Comparison of ENCODE assay signal across 19 cellular contexts in genomic region chr2:105847056-105847455, GRCh38.
A peak's percentile ranks its signal among the peaks of the same experiment; 100 is the strongest.
DNase-seq lines count a peak whose midpoint lies in the region; ATAC-seq, FAIRE-seq and TF ChIP-seq lines count a peak whose summit lies in the region.
"Had no signal": no experiment of that assay in that cellular context is flagged by ENCODE, and none has a peak within 500 bp of the region (broad histone marks: within the 10 kb centered on the region; RNA-seq: fewer than 3 reads in every experiment).

No MANE protein-coding gene starts in this region.

- peaks cover 45% of the 10 kb centered on the region for H3K4me1 Mint-ChIP-seq in T-helper 17 cell
- H3K4me1 Mint-ChIP-seq in glutamatergic neuron (ENCODE audit: low read depth, unreplicated experiment) = peaks cover 32% of the 10 kb centered on the region
- no peaks in the 10 kb centered on the region for H3K4me1 Mint-ChIP-seq in MCF 10A (ENCODE audit: insufficient read depth, unreplicated experiment)

- H3K4me3 Mint-ChIP-seq in T-helper 17 cell (no peak overlapping the region), glutamatergic neuron (ENCODE audit: unreplicated experiment) (peak overlapping the region; percentile 57), MCF 10A (ENCODE audit: unreplicated experiment) (no peak overlapping the region)

- no peak for TF ChIP-seq POLR2A in HepG2 (IDR thresholded peaks at IDR 0.05; ENCODE audit: insufficient read depth in 1 of 2, low read depth in 2 of 2, low read length in 2 of 2)

- H3K9ac ChIP-seq in liver (ENCODE audit: low read depth in 1 of 2, low read length in 2 of 2) = no peak overlapping the region
- no peak overlapping the region for H3K9ac ChIP-seq in HepG2 (ENCODE audit: insufficient read depth, low read depth, low read length)
- H3K9ac ChIP-seq: KMS-11 had no signal

- H3K27me3 Mint-ChIP-seq in T-helper 17 cell (no peaks in the 10 kb centered on the region), glutamatergic neuron (ENCODE audit: unreplicated experiment) (peaks cover 3% of the 10 kb centered on the region), MCF 10A (ENCODE audit: insufficient read depth, unreplicated experiment) (no peaks in the 10 kb centered on the region)

- intact Hi-C loops in HepG2 (cut with micrococcal nuclease; ENCODE audit: unreplicated experiment) = no loop called here
- intact Hi-C loops in MCF 10A (cut with micrococcal nuclease) = no loop called here

- H3K9me3 ChIP-seq in liver (ENCODE audit: control insufficient read depth in 4 of 4, low read length in 3 of 4) = no peaks in the 10 kb centered on the region
- no peaks in the 10 kb centered on the region for H3K9me3 ChIP-seq in HepG2 (ENCODE audit: low read length)
- H3K9me3 ChIP-seq in T-helper 17 cell (ENCODE audit: control insufficient read depth, low read length, poor library complexity, severe bottlenecking) = no peaks in the 10 kb centered on the region
- H3K9me3 ChIP-seq: BE2C, MG63, Peyer's patch had no signal

- H3K27me3 ChIP-seq in liver (ENCODE audit: control insufficient read depth in 4 of 4, insufficient read depth in 4 of 4, low read length in 3 of 4) = no peaks in the 10 kb centered on the region
- H3K27me3 ChIP-seq in HepG2 (ENCODE audit: control insufficient read depth in 1 of 2, insufficient read depth in 2 of 2, low read length in 2 of 2) = no peaks in the 10 kb centered on the region
- H3K27me3 ChIP-seq: BE2C, MG63, Peyer's patch had no signal

- ATAC-seq in HepG2 (no peak), T-helper 17 cell (no peak)

- FAIRE-seq in HepG2 (lab: Jason Lieb, UNC) = no peak
- FAIRE-seq: H54 had no signal

- no peaks in the 10 kb centered on the region for H3K36me3 ChIP-seq in liver (ENCODE audit: control insufficient read depth in 4 of 4, insufficient read depth in 3 of 4, low read depth in 1 of 4, low read length in 3 of 4)
- H3K36me3 ChIP-seq in HepG2 (replicated peaks in 1 of 2; ENCODE audit: control insufficient read depth in 1 of 2, insufficient read depth in 2 of 2, low read length in 2 of 2) = no peaks in the 10 kb centered on the region
- H3K36me3 ChIP-seq: BE2C, MG63, Peyer's patch had no signal

- DNase-seq in HepG2 (ENCODE audit: low spot score) (no peak), T-helper 17 cell (no peak), glutamatergic neuron (no peak), dedifferentiated amniotic fluid mesenchymal stem cell (ENCODE audit: extremely low spot score) (no peak), NCI-H2227 treated with DMSO at 0.1 percent for 48 hours (lab: John Stamatoyannopoulos, UW) (no peak), MCF 10A (ENCODE audit: unreplicated experiment) (no peak)
- DNase-seq: BE2C, DMS153, EL, MG63, NCI-H1092 treated with DMSO at 0.1 percent for 48 hours, NCI-H1694 treated with DMSO at 0.1 percent for 48 hours, NCI-H446 treated with DMSO at 0.1 percent for 48 hours, NCI-H748 treated with DMSO at 0.1 percent for 48 hours, Peyer's patch, Right ventricle myocardium superior had no signal

- CTCF ChIA-PET in HepG2 (lab: Yijun Ruan, JAX; ENCODE audit: low intra/inter-chr PET ratio, low total read pairs) = no interaction called here
- CTCF ChIA-PET in MCF 10A (lab: Yijun Ruan, JAX) = no interaction called here

- H3K4me2 ChIP-seq in HepG2 (ENCODE audit: low read depth, low read length) = no peak overlapping the region
- H3K4me2 ChIP-seq: KMS-11 had no signal

- in situ Hi-C loops in HepG2 (cut with HindIII; ENCODE audit: extremely low pct_ligation_motif_present, low pct_unique_long_range_greater_than_20kb) = no loop called here

- POLR2A ChIA-PET in HepG2 (lab: Yijun Ruan, JAX) = no interaction called here
- POLR2A ChIA-PET in MCF 10A (lab: Yijun Ruan, JAX) = interaction anchor here (1.1 kb wide), 1 partner anchor 12 kb away, joined by 4 read pairs; no protein-coding TSS in a partner anchor

- H2AFZ ChIP-seq in HepG2 (ENCODE audit: low read length) = no peak overlapping the region

- H3K79me2 ChIP-seq in HepG2 (ENCODE audit: insufficient read depth, low read length) = no peaks in the 10 kb centered on the region

- 83% methylated on average over 2 of the region's 2 CpGs for WGBS in liver
- WGBS in HepG2 (ENCODE audit: low lambda C conversion rate) = 99% methylated on average over 2 of the region's 2 CpGs

- peaks cover 0 to 8% (median 3%) of the 10 kb centered on the region in 4 donors for H3K4me1 ChIP-seq in liver (ENCODE audit: control insufficient read depth in 4 of 4, insufficient read depth in 4 of 4, low read length in 3 of 4)
- peaks cover 10% of the 10 kb centered on the region for H3K4me1 ChIP-seq in HepG2 (ENCODE audit: insufficient read depth, low read length)
- H3K4me1 ChIP-seq: BE2C, Peyer's patch had no signal

- H3K36me3 Mint-ChIP-seq in T-helper 17 cell (ENCODE audit: low read depth) = no peaks in the 10 kb centered on the region
- peaks cover 5% of the 10 kb centered on the region for H3K36me3 Mint-ChIP-seq in glutamatergic neuron (ENCODE audit: unreplicated experiment)
- peaks cover 6% of the 10 kb centered on the region for H3K36me3 Mint-ChIP-seq in MCF 10A (ENCODE audit: insufficient read depth, unreplicated experiment)

- no peaks in the 10 kb centered on the region for H4K20me1 ChIP-seq in HepG2 (ENCODE audit: insufficient read depth, low read length)

- H3K9me3 Mint-ChIP-seq in glutamatergic neuron (ENCODE audit: unreplicated experiment) (peaks cover 5% of the 10 kb centered on the region), MCF 10A (ENCODE audit: unreplicated experiment) (no peaks in the 10 kb centered on the region)

- TF ChIP-seq RAD21 in liver (IDR thresholded peaks at IDR 0.05) = no peak
- TF ChIP-seq RAD21 in HepG2 (CRISPR knock-in tag; IDR thresholded peaks at IDR 0.05) = no peak

- TF ChIP-seq EP300 in HepG2 (IDR thresholded peaks at IDR 0.05; ENCODE audit: low read depth in 2 of 2, low read length in 2 of 2) (no peak), HepG2 (CRISPR knock-in tag; IDR thresholded peaks at IDR 0.05; ENCODE audit: borderline replicate concordance) (no peak)

- H3K27ac Mint-ChIP-seq in T-helper 17 cell = peak overlapping the region; percentile 81
- peak overlapping the region; percentile 53 for H3K27ac Mint-ChIP-seq in glutamatergic neuron (ENCODE audit: unreplicated experiment)
- H3K27ac Mint-ChIP-seq in MCF 10A (ENCODE audit: low read depth, unreplicated experiment) = no peak overlapping the region

- TF ChIP-seq CTCF in liver (IDR thresholded peaks at IDR 0.05; ENCODE audit: low read depth, low read length, missing input control) = no peak
- no peak for TF ChIP-seq CTCF in HepG2 (CRISPR knock-in tag; IDR thresholded peaks at IDR 0.05)
- no peak for TF ChIP-seq CTCF in glutamatergic neuron (IDR thresholded peaks at IDR 0.05; ENCODE audit: partially characterized antibody, unreplicated experiment)
- no peak for TF ChIP-seq CTCF in MCF 10A (IDR thresholded peaks at IDR 0.05; ENCODE audit: unreplicated experiment)

- H3K27ac ChIP-seq in liver (ENCODE audit: low read depth in 1 of 2, low read length in 2 of 2) (no peak overlapping the region), HepG2 (ENCODE audit: extremely low read length, insufficient read depth, low read length) (no peak overlapping the region)
- H3K27ac ChIP-seq: KMS-11, Peyer's patch had no signal

- BruUV-seq in HepG2 (replicated peaks; lab: Mats Ljungman, UMichigan) = no TSS peak
- no TSS peak for BruUV-seq in MCF 10A (replicated peaks; lab: Mats Ljungman, UMichigan)

- H3K4me3 ChIP-seq in liver (ENCODE audit: low read depth in 1 of 3, low read length in 3 of 3) = no peak overlapping the region
- H3K4me3 ChIP-seq in HepG2 (replicated peaks in 1 of 3; ENCODE audit: insufficient read depth in 1 of 3, low read depth in 2 of 3, low read length in 3 of 3) = no peak overlapping the region
- H3K4me3 ChIP-seq: MG63, Peyer's patch had no signal

TF ChIP-seq in liver, 16 proteins besides CTCF, POLR2A, EP300 and RAD21:
- TF ChIP-seq HNF4G (IDR thresholded peaks at IDR 0.05) (no peak), RXRA (IDR thresholded peaks at IDR 0.05) (peak; percentile 64 to 90)

TF ChIP-seq in HepG2, 621 proteins besides CTCF, POLR2A, EP300 and RAD21 (continues in another document):
- no peak for TF ChIP-seq RELA (CRISPR knock-in tag; IDR thresholded peaks at IDR 0.05)
- TF ChIP-seq UBTF (CRISPR knock-in tag; IDR thresholded peaks at IDR 0.05) = no peak
- no peak for TF ChIP-seq GTF3A (CRISPR knock-in tag; conservative IDR thresholded peaks at IDR 0.05)
- TF ChIP-seq SPEN (CRISPR knock-in tag; IDR thresholded peaks at IDR 0.05; ENCODE audit: low read depth) = no peak
- TF ChIP-seq ZNF788 (CRISPR knock-in tag; IDR thresholded peaks at IDR 0.05; ENCODE audit: borderline replicate concordance) = no peak
- TF ChIP-seq ARID2 (CRISPR knock-in tag; IDR thresholded peaks at IDR 0.05; ENCODE audit: borderline replicate concordance) = no peak
- no peak for TF ChIP-seq IRX3 (CRISPR knock-in tag; IDR thresholded peaks at IDR 0.05; ENCODE audit: borderline replicate concordance, low read depth)
- TF ChIP-seq SMARCC2 (IDR thresholded peaks at IDR 0.05) = no peak
